8 cellular contexts compared by ENCODE assay signal in the genomic region with DNA sequence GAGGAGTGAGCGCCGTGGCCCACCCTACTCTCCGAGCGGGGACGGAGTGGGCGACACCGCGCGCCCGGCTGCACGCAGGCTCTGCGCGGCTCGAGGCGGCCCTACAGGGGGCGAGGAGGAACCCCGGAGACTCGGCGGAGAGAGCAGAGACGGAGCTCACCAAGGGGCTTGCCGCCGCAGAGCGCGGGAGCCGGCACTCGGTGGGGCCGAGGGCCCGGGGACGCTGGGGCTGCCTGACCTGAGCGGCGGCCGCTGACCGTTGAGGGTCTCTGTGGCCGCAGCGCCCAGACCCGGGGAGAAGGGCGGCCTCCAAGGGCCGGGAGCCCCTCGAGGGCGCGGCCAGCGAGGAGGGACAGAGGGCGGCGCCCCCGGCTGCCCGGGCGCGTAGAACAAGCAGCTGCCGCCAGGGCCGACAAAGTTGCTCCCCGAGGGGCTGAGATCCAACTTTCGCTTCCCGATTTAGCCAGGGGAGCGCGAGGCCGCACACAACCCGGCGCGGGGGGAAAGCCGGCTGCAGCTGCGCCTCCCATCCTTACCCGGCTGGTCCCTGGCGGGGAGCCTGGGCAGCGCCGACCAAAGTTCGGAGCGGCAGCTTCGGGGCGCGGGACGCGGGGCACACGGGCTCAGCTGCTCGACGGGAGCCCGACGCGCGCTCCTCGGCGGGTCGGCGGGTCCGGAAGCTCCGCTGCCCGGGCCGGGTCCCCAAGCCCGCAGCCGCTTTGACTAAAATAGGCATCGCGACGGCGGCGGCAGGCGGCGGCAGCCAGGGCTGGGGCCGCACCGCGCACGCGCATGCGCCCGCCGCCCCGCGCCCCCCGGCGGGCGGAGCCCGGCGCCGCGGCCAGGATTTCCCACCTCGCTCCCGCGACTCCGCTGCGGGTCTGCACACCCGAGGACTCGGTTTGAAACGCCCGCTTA. TPM values are rescaled to one million over a fixed set of nuclear protein-coding genes. Genes with fewer than 3 reads are reported as not detected.
DNase-seq lines count a peak whose midpoint lies in the region; ATAC-seq and TF ChIP-seq lines count a peak whose summit lies in the region.

No MANE protein-coding gene starts in this region.

- H3K79me1 ChIP-seq in H9 (ENCODE audit: insufficient read depth, low read depth, low read length, poor library complexity, severe bottlenecking), result no peaks in the 10 kb centered on the region

- peak overlapping the region; percentile 86 for H3K14ac ChIP-seq in H9 (ENCODE audit: insufficient read depth, low read length)

- H3K9me3 ChIP-seq in H9 (ENCODE audit: control insufficient read depth, low read depth, low read length) (no peaks in the 10 kb centered on the region), upper lobe of right lung (no peaks in the 10 kb centered on the region)

- H3K18ac ChIP-seq in H9 (ENCODE audit: insufficient read length, low read depth, low read length), result peak overlapping the region; percentile 82

- no peak overlapping the region for H2BK120ac ChIP-seq in H9 (ENCODE audit: low read depth, low read length, poor library complexity, severe bottlenecking)

- TF ChIP-seq CTCF in H9 (conservative IDR thresholded peaks at IDR 0.05) (peak; percentile 19; the same call in 2 of the 3 replicates), NB4 (IDR thresholded peaks at IDR 0.05; ENCODE audit: low read depth, low read length) (no peak), fibroblast of pulmonary artery (IDR thresholded peaks at IDR 0.05; ENCODE audit: low read length, missing control alignments) (no peak), upper lobe of right lung (IDR thresholded peaks at IDR 0.05) (peak; percentile 14)

- H3K27me3 ChIP-seq in H9 (ENCODE audit: insufficient read depth, low read length), result peaks cover 13% of the 10 kb centered on the region; the same call in 1 of the 2 replicates
- H3K27me3 ChIP-seq in upper lobe of right lung, result peaks cover 20% of the 10 kb centered on the region

- H3K56ac ChIP-seq in H9 (ENCODE audit: insufficient read length, low read depth, low read length), result no peak overlapping the region

- no peak overlapping the region for H2BK12ac ChIP-seq in H9 (ENCODE audit: insufficient read length, low read depth, low read length)

- H3K4me3 Mint-ChIP-seq in H9, result peak overlapping the region; percentile 70 to 85
- H3K4me3 Mint-ChIP-seq in naive B cell, result peak overlapping the region; percentile 75 to 88 (median 84)

- H3K27ac Mint-ChIP-seq in H9 (no peak overlapping the region), naive B cell (no peak overlapping the region)

- TF ChIP-seq POLR2A in NB4 (IDR thresholded peaks at IDR 0.05; ENCODE audit: extremely low read depth, insufficient read length), result no peak

- no peak overlapping the region for H3K4ac ChIP-seq in H9 (ENCODE audit: low read depth, low read length)

- intact Hi-C loops in upper lobe of right lung (cut with DNase I), result no loop called here

- no peak overlapping the region for H2BK5ac ChIP-seq in H9 (ENCODE audit: insufficient read length, low read length)

- H3K36me3 Mint-ChIP-seq in H9 (ENCODE audit: insufficient read depth in 1 of 3, low read depth in 3 of 3), result no peaks in the 10 kb centered on the region
- no peaks in the 10 kb centered on the region for H3K36me3 Mint-ChIP-seq in naive B cell

- peaks cover 14% of the 10 kb centered on the region for H3K23me2 ChIP-seq in H9 (ENCODE audit: insufficient read length, low read depth, low read length, poor library complexity, severe bottlenecking)

- H4K20me1 ChIP-seq in H9 (ENCODE audit: control insufficient read depth, insufficient read depth, insufficient read length), result no peaks in the 10 kb centered on the region

- H4K91ac ChIP-seq in H9 (ENCODE audit: insufficient read length, low read depth, low read length), result no peak overlapping the region

- H2BK20ac ChIP-seq in H9 (ENCODE audit: low read depth, low read length, poor library complexity, severe bottlenecking), result no peak overlapping the region

- H3K27ac ChIP-seq in H9 (ENCODE audit: insufficient read length, low read depth, low read length) (no peak overlapping the region), upper lobe of right lung (peak overlapping the region; percentile 58)

- no CpG with 5 or more reads among the region's 122 CpGs for WGBS in H9 (ENCODE audit: extremely low coverage, insufficient read length, low lambda C conversion rate)

- peaks cover 4 to 7% of the 10 kb centered on the region in 2 experiments; a peak in 3 of 4 replicates for H3K4me1 Mint-ChIP-seq in H9
- peaks cover 6 to 7% (median 6%) of the 10 kb centered on the region in 3 donors for H3K4me1 Mint-ChIP-seq in naive B cell

- peak overlapping the region; percentile 84 for H3K4me2 ChIP-seq in H9 (ENCODE audit: insufficient read depth, insufficient read length, low read length)

- H2AK5ac ChIP-seq in H9 (ENCODE audit: insufficient read length, low read length), result no peak overlapping the region

- H2BK15ac ChIP-seq in H9 (ENCODE audit: low read depth, low read length), result peak overlapping the region; percentile 68; the same call in 1 of the 2 replicates

- ATAC-seq in naive B cell (ENCODE audit: low read depth in 2 of 2) (peak; percentile 68 to 71), upper lobe of right lung (peak; percentile 80)

- no peaks in the 10 kb centered on the region for H3K79me2 ChIP-seq in H9 (ENCODE audit: insufficient read depth, low read length)

- H3K9ac ChIP-seq in H9 (ENCODE audit: extremely low read depth, insufficient read length, low read length), result no peak overlapping the region

- no peak overlapping the region for H4K8ac ChIP-seq in H9 (replicated peaks; ENCODE audit: insufficient read length, low read depth, low read length)

- H3K36me3 ChIP-seq in upper lobe of right lung, result no peaks in the 10 kb centered on the region

- H3K27me3 Mint-ChIP-seq in H9 (ENCODE audit: low read depth), result peaks cover 58% of the 10 kb centered on the region
- peaks cover 61 to 71% (median 66%) of the 10 kb centered on the region in 3 donors for H3K27me3 Mint-ChIP-seq in naive B cell

- H3K4me1 ChIP-seq in H9 (ENCODE audit: insufficient read depth, low read length) (no peaks in the 10 kb centered on the region), upper lobe of right lung (peaks cover 6% of the 10 kb centered on the region)

- H3K4me3 ChIP-seq in NB4 (ENCODE audit: low read depth, low read length) (peak overlapping the region; percentile 51), fibroblast of pulmonary artery (replicated peaks; ENCODE audit: low read depth, low read length) (peak overlapping the region; percentile 71), upper lobe of right lung (peak overlapping the region; percentile 83)

- H3K9me3 Mint-ChIP-seq in H9 (no peaks in the 10 kb centered on the region; a peak in 1 of 5 replicates), naive B cell (peaks cover 0 to 2% (median 0%) of the 10 kb centered on the region in 7 donors)

- peak overlapping the region; percentile 91 for H2AFZ ChIP-seq in H9 (ENCODE audit: low read length)

- no peak overlapping the region for H3K23ac ChIP-seq in H9 (ENCODE audit: insufficient read length, low read depth, low read length)

- DNase-seq in NCI-H2107 (lab: John Stamatoyannopoulos, UW), result peak; percentile 40
- no peak for DNase-seq in NCI-H2107 treated with DMSO at 0.1 percent for 48 hours (lab: John Stamatoyannopoulos, UW; ENCODE audit: unreplicated experiment)
- peak; percentile 68 for DNase-seq in H9
- DNase-seq in NB4 (ENCODE audit: low read depth), result peak; percentile 81
- DNase-seq in activated T-cell treated with anti-CD3 and anti-CD28 coated beads for 4 hours, result peak; percentile 5
- DNase-seq in fibroblast of pulmonary artery (ENCODE audit: low read depth), result peak; percentile 58
- DNase-seq in naive B cell, result peak; percentile 34
- peak; percentile 74 for DNase-seq in upper lobe of right lung

- no peak overlapping the region for H3T11ph ChIP-seq in H9 (ENCODE audit: low read length)

- no peak overlapping the region for H4K5ac ChIP-seq in H9 (ENCODE audit: insufficient read length, low read depth, low read length)

RNA-seq across cellular contexts. Expression of a gene that starts 43.1 kb away (rescaled TPM):
- total RNA-seq in H9 (2021) (5.7 and 6.0 TPM in 2 replicates), upper lobe of right lung (1.9 TPM)
- not detected for polyA plus RNA-seq in naive B cell (ENCODE audit: low read depth in 6 of 6)

Comparison
In these comparisons a context has a peak if more than half of its experiments do, and no peak if none do; other contexts are left out.
1. CTCF ChIP-seq: peak in H9 (single experiment) and upper lobe of right lung (single experiment); none in NB4 (single experiment) and fibroblast of pulmonary artery (single experiment).
2. Peak in every context shown above with its lines, with median percentiles within 50 percentile points of each other: H3K4me3 ChIP-seq.